ENCODE assay signal across 8 cellular contexts in the genomic region with DNA sequence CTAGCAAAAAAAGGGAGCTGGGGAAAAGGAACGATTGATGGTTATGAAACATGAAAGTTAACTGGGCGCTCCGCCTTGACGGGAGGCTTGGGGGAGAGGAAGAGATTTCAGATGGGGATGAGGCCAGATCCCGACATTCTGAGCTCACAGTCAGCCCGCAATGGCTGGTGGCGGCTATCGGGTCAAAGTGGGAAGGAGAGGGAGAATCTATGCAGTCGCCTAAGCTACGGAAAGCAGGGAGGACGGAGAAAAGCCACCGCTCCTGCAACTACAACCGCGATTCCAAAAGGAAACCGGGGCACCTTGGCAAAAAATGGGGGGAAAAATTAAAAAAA. TPM values are rescaled to one million over a fixed set of nuclear protein-coding genes. Genes with fewer than 3 reads are reported as not detected.
DNase-seq lines count a peak whose midpoint lies in the region; ATAC-seq and TF ChIP-seq lines count a peak whose summit lies in the region.

No MANE protein-coding gene starts in this region.

- H3K9me3 Mint-ChIP-seq in stimulated activated naive CD8-positive, alpha-beta T cell treated with anti-CD3 and anti-CD28 coated beads, Interleukin-15, Interleukin-2, amounts not matched to agents 100 ng/mL and 50 ng/mL, for 24 hours = no peaks in the 10 kb centered on the region

- peak overlapping the region; percentile 94 for H3K27ac Mint-ChIP-seq in stimulated activated naive CD8-positive, alpha-beta T cell treated with anti-CD3 and anti-CD28 coated beads, Interleukin-15, Interleukin-2, amounts not matched to agents 100 ng/mL and 50 ng/mL, for 24 hours

- H3K27me3 ChIP-seq in ascending aorta = no peaks in the 10 kb centered on the region
- H3K27me3 ChIP-seq in kidney epithelial cell (ENCODE audit: control insufficient read depth, insufficient read depth, low read length) = no peaks in the 10 kb centered on the region
- no peaks in the 10 kb centered on the region for H3K27me3 ChIP-seq in thoracic aorta (replicated peaks; ENCODE audit: insufficient read depth)

- peak overlapping the region; percentile 81 to 95 for H3K4me3 ChIP-seq in ascending aorta
- H3K4me3 ChIP-seq in kidney epithelial cell (ENCODE audit: low read depth, low read length) = peak overlapping the region; percentile 68
- H3K4me3 ChIP-seq in thoracic aorta = peak overlapping the region; percentile 93

- H3K36me3 ChIP-seq in ascending aorta (peaks cover 0 to 4% of the 10 kb centered on the region in 2 donors), kidney epithelial cell (ENCODE audit: control insufficient read depth, insufficient read depth, low read length) (no peaks in the 10 kb centered on the region), thoracic aorta (no peaks in the 10 kb centered on the region)

- intact Hi-C loops in ascending aorta (cut with DNase I) = loop anchor here (2.0 to 5.0 kb wide), 6 partner anchors 38 to 706 kb away; partner anchors contain the start of genes ABCB9, CDK2AP1, DENR and KNTC1

- H3K27ac ChIP-seq in ascending aorta (peak overlapping the region; percentile 86 to 93), thoracic aorta (peak overlapping the region; percentile 74 to 87)

- TF ChIP-seq CTCF in ascending aorta (IDR thresholded peaks at IDR 0.05) (no peak), kidney epithelial cell (IDR thresholded peaks at IDR 0.05; ENCODE audit: insufficient read depth, low read length, poor library complexity, severe bottlenecking) (no peak), thoracic aorta (IDR thresholded peaks at IDR 0.05) (no peak)

- no peak for DNase-seq in stimulated activated naive CD8-positive, alpha-beta T cell treated with anti-CD3 and anti-CD28 coated beads, Interleukin-15, Interleukin-2, amounts not matched to agents 100 U/mL and 50 U/mL, for 24 hours
- DNase-seq in ascending aorta (ENCODE audit: low spot score in 2 of 2) (no peak), kidney epithelial cell (ENCODE audit: low read depth) (no peak), thoracic aorta (ENCODE audit: low spot score) (no peak), GF-D8 (lab: John Stamatoyannopoulos, UW) (no peak)

- no peaks in the 10 kb centered on the region for H3K27me3 Mint-ChIP-seq in stimulated activated naive CD8-positive, alpha-beta T cell treated with anti-CD3 and anti-CD28 coated beads, Interleukin-15, Interleukin-2, amounts not matched to agents 100 ng/mL and 50 ng/mL, for 24 hours

- H3K9me3 ChIP-seq in ascending aorta (no peaks in the 10 kb centered on the region), thoracic aorta (no peaks in the 10 kb centered on the region)

- H3K4me1 ChIP-seq in ascending aorta (peaks cover 5 to 15% of the 10 kb centered on the region in 2 donors), thoracic aorta (ENCODE audit: control insufficient read depth in 1 of 2, low read depth in 2 of 2) (peaks cover 16 to 28% of the 10 kb centered on the region in 2 donors)

- H3K36me3 Mint-ChIP-seq in stimulated activated naive CD8-positive, alpha-beta T cell treated with anti-CD3 and anti-CD28 coated beads, Interleukin-15, Interleukin-2, amounts not matched to agents 100 ng/mL and 50 ng/mL, for 24 hours (ENCODE audit: low read depth) = peaks cover 57% of the 10 kb centered on the region

- peaks cover 85% of the 10 kb centered on the region for H3K4me1 Mint-ChIP-seq in stimulated activated naive CD8-positive, alpha-beta T cell treated with anti-CD3 and anti-CD28 coated beads, Interleukin-15, Interleukin-2, amounts not matched to agents 100 ng/mL and 50 ng/mL, for 24 hours (ENCODE audit: low read depth)

- no peak for ATAC-seq in stimulated activated naive CD8-positive, alpha-beta T cell treated with anti-CD3 and anti-CD28 coated beads, Interleukin-15, Interleukin-2, amounts not matched to agents 100 U/mL and 50 U/mL, for 24 hours
- ATAC-seq in thoracic aorta (ENCODE audit: insufficient number of reproducible peaks, low FRiP score, low read depth) = no peak
- ATAC-seq in GM18858 (IDR thresholded peaks at IDR 0.05; ENCODE audit: unreplicated experiment) = no peak
- no peak for ATAC-seq in HG02981 (IDR thresholded peaks at IDR 0.05; ENCODE audit: unreplicated experiment)

- H3K4me3 Mint-ChIP-seq in stimulated activated naive CD8-positive, alpha-beta T cell treated with anti-CD3 and anti-CD28 coated beads, Interleukin-15, Interleukin-2, amounts not matched to agents 100 ng/mL and 50 ng/mL, for 24 hours = peak overlapping the region; percentile 97

RNA-seq across cellular contexts. Expression of gene MPHOSPH9, which starts 0.5 kb away (rescaled TPM):
- total RNA-seq in ascending aorta (21.6 TPM), kidney epithelial cell (17.5 and 42.1 TPM in 2 replicates), thoracic aorta (10 to 100 TPM in 1 of 2 donors, 1 to 10 TPM in 1; 7.6 to 44.0 TPM)

RNA-seq across cellular contexts. Expression of gene MTRFR, which starts 0.8 kb away (rescaled TPM):
- total RNA-seq in ascending aorta (0.85 TPM), kidney epithelial cell (10.9 and 18.5 TPM in 2 replicates), thoracic aorta (10 to 100 TPM in 1 of 2 donors, 1 to 10 TPM in 1; 9.9 to 17.2 TPM)

RNA-seq across cellular contexts. Expression of gene CDK2AP1, which starts 39.2 kb away (rescaled TPM):
- total RNA-seq in ascending aorta (39.6 TPM), kidney epithelial cell (175 and 195 TPM in 2 replicates), thoracic aorta (100 to 1,000 TPM; 107 to 130 TPM)
